Comparison of ENCODE assay signal across 26 cellular contexts in genomic region chr13:55160911-55161310, GRCh38.
DNase-seq lines count a peak whose midpoint lies in the region; ATAC-seq and TF ChIP-seq lines count a peak whose summit lies in the region.
"Had no signal": no experiment of that assay in that cellular context is flagged by ENCODE, and none has a peak within 500 bp of the region (broad histone marks: within the 10 kb centered on the region; RNA-seq: fewer than 3 reads in every experiment).

No MANE protein-coding gene starts in this region.

- H3K27me3 ChIP-seq in spleen (replicated peaks in 1 of 7), result no peaks in the 10 kb centered on the region
- H3K27me3 ChIP-seq: neutrophil had no signal

- peak; percentile 19 for DNase-seq in NCI-H1436 (lab: John Stamatoyannopoulos, UW)
- no peak for DNase-seq in NCI-H1436 treated with DMSO at 0.1 percent for 48 hours (lab: John Stamatoyannopoulos, UW)
- peak; percentile 45 for DNase-seq in NCI-H2029 (lab: John Stamatoyannopoulos, UW)
- peak; percentile 98 for DNase-seq in NCI-H69 (lab: John Stamatoyannopoulos, UW)
- no peak for DNase-seq in activated CD4-positive, alpha-beta memory T cell treated with anti-CD3 and anti-CD28 coated beads, Interleukin-2, amount 10 ng/mL, durations not matched to agents 7 days and 5 days
- no peak for DNase-seq in NOMO-1 (lab: John Stamatoyannopoulos, UW; ENCODE audit: unreplicated experiment in 2 of 2)
- no peak for DNase-seq in spleen
- DNase-seq: activated CD4-positive, alpha-beta T cell treated with anti-CD3 and anti-CD28 coated beads, Interleukin-2, amount 50 U/mL, for 1 hour; activated naive CD4-positive, alpha-beta T cell treated with anti-CD3 and anti-CD28 coated beads, Interleukin-2, amount 10 ng/mL, durations not matched to agents 7 days and 5 days; amniotic stem cell; CD8-positive, alpha-beta memory T cell; endodermal cell; foreskin melanocyte; HCEC 1CT; Kasumi-1; left colon; mesendoderm; NCI-H1048; OCI-M1; trophoblast cell had no signal

- 25 to 46% (median 39%) methylated on average over 2 of the region's 2 CpGs for WGBS in spleen, 5 donors

- no peak overlapping the region for H3K27ac ChIP-seq in spleen
- H3K27ac ChIP-seq: esophagus muscularis mucosa, neutrophil, prostate gland had no signal

- no peaks in the 10 kb centered on the region for H3K36me3 ChIP-seq in spleen
- H3K36me3 ChIP-seq: esophagus muscularis mucosa, neutrophil, prostate gland had no signal

- H3K9me3 ChIP-seq in spleen, result peaks cover 0 to 40% (median 20%) of the 10 kb centered on the region in 8 donors
- H3K9me3 ChIP-seq: neutrophil had no signal

- no peak overlapping the region for H3K4me3 Mint-ChIP-seq in activated CD4-positive, alpha-beta memory T cell treated with anti-CD3 and anti-CD28 coated beads, Interleukin-2, amount 10 ng/mL, durations not matched to agents 7 days and 5 days
- H3K4me3 Mint-ChIP-seq: activated naive CD4-positive, alpha-beta T cell treated with anti-CD3 and anti-CD28 coated beads, Interleukin-2, amount 10 ng/mL, durations not matched to agents 7 days and 5 days; B cell; CD8-positive, alpha-beta memory T cell; endodermal cell had no signal

- POLR2A ChIA-PET in activated CD4-positive, alpha-beta memory T cell treated with anti-CD3 and anti-CD28 coated beads, Interleukin-2, amount 10 ng/mL, durations not matched to agents 7 days and 5 days (lab: Charles Lee), result no interaction called here

- H3K36me3 Mint-ChIP-seq in activated CD4-positive, alpha-beta memory T cell treated with anti-CD3 and anti-CD28 coated beads, Interleukin-2, amount 10 ng/mL, durations not matched to agents 7 days and 5 days (ENCODE audit: low read depth), result no peaks in the 10 kb centered on the region
- H3K36me3 Mint-ChIP-seq: activated naive CD4-positive, alpha-beta T cell treated with anti-CD3 and anti-CD28 coated beads, Interleukin-2, amount 10 ng/mL, durations not matched to agents 7 days and 5 days; CD8-positive, alpha-beta memory T cell had no signal

- no peak for TF ChIP-seq POLR2A in spleen (IDR thresholded peaks at IDR 0.05)

- intact Hi-C loops in spleen (cut with DNase I; ENCODE audit: low total_unique reads), result no loop called here

- ATAC-seq in HG02852 (IDR thresholded peaks at IDR 0.05; ENCODE audit: unreplicated experiment), result no peak
- ATAC-seq: HepG2, left colon had no signal

- no peaks in the 10 kb centered on the region for H3K4me1 ChIP-seq in spleen
- H3K4me1 ChIP-seq: esophagus muscularis mucosa, prostate gland had no signal

- no peaks in the 10 kb centered on the region for H3K4me1 Mint-ChIP-seq in activated CD4-positive, alpha-beta memory T cell treated with anti-CD3 and anti-CD28 coated beads, Interleukin-2, amount 10 ng/mL, durations not matched to agents 7 days and 5 days
- H3K4me1 Mint-ChIP-seq: activated naive CD4-positive, alpha-beta T cell treated with anti-CD3 and anti-CD28 coated beads, Interleukin-2, amount 10 ng/mL, durations not matched to agents 7 days and 5 days; B cell; CD8-positive, alpha-beta memory T cell; endodermal cell had no signal

- no peak overlapping the region for H3K4me3 ChIP-seq in spleen
- H3K4me3 ChIP-seq: esophagus muscularis mucosa, prostate gland had no signal

- peaks cover 6% of the 10 kb centered on the region for H3K9me3 Mint-ChIP-seq in activated CD4-positive, alpha-beta memory T cell treated with anti-CD3 and anti-CD28 coated beads, Interleukin-2, amount 10 ng/mL, durations not matched to agents 7 days and 5 days

- H3K27ac Mint-ChIP-seq in activated CD4-positive, alpha-beta memory T cell treated with anti-CD3 and anti-CD28 coated beads, Interleukin-2, amount 10 ng/mL, durations not matched to agents 7 days and 5 days, result no peak overlapping the region
- H3K27ac Mint-ChIP-seq: activated naive CD4-positive, alpha-beta T cell treated with anti-CD3 and anti-CD28 coated beads, Interleukin-2, amount 10 ng/mL, durations not matched to agents 7 days and 5 days; B cell; CD8-positive, alpha-beta memory T cell; endodermal cell had no signal

- TF ChIP-seq CTCF in spleen (IDR thresholded peaks at IDR 0.05 in 8 of 11, conservative IDR thresholded peaks at IDR 0.05 in 3 of 11), result no peak

- CTCF ChIA-PET in activated CD4-positive, alpha-beta memory T cell treated with anti-CD3 and anti-CD28 coated beads, Interleukin-2, amount 10 ng/mL, durations not matched to agents 7 days and 5 days (lab: Charles Lee), result no interaction called here

- no peaks in the 10 kb centered on the region for H3K27me3 Mint-ChIP-seq in activated CD4-positive, alpha-beta memory T cell treated with anti-CD3 and anti-CD28 coated beads, Interleukin-2, amount 10 ng/mL, durations not matched to agents 7 days and 5 days
- H3K27me3 Mint-ChIP-seq: activated naive CD4-positive, alpha-beta T cell treated with anti-CD3 and anti-CD28 coated beads, Interleukin-2, amount 10 ng/mL, durations not matched to agents 7 days and 5 days; B cell; CD8-positive, alpha-beta memory T cell had no signal

Comparison
In these comparisons a context has a peak if more than half of its experiments do, and no peak if none do; other contexts are left out.
1. DNase-seq: peak in NCI-H1436 (single experiment), NCI-H2029 (single experiment) and NCI-H69 (single experiment); none in NCI-H1436 treated with DMSO at 0.1 percent for 48 hours (single experiment), activated CD4-positive, alpha-beta memory T cell treated with anti-CD3 and anti-CD28 coated beads, Interleukin-2, amount 10 ng/mL, durations not matched to agents 7 days and 5 days (single experiment), NOMO-1 (0 of 2) and spleen (single experiment).